Comparison of ENCODE assay signal across 32 cellular contexts in genomic region chr2:23578964-23579671, GRCh38.
DNase-seq lines count a peak whose midpoint lies in the region; ATAC-seq and TF ChIP-seq lines count a peak whose summit lies in the region.
"Had no signal": no experiment of that assay in that cellular context is flagged by ENCODE, and none has a peak within 500 bp of the region (broad histone marks: within the 10 kb centered on the region; RNA-seq: fewer than 3 reads in every experiment).

No MANE protein-coding gene starts in this region.

- TF ChIP-seq CTCF in chondrocyte (IDR thresholded peaks at IDR 0.05) (no peak), foreskin keratinocyte (conservative IDR thresholded peaks at IDR 0.05) (peak; percentile 4)

- H3K36me3 Mint-ChIP-seq in chondrocyte (ENCODE audit: low read depth): peaks cover 2% of the 10 kb centered on the region
- H3K36me3 Mint-ChIP-seq: CD4-positive, alpha-beta memory T cell had no signal

- DNase-seq in NCI-H2171 treated with DMSO at 0.1 percent for 48 hours (lab: John Stamatoyannopoulos, UW): peak; percentile 48
- no peak for DNase-seq in NCI-H2171 (lab: John Stamatoyannopoulos, UW)
- DNase-seq in chondrocyte (ENCODE audit: low spot score): peak; percentile 36
- no peak for DNase-seq in foreskin keratinocyte
- peak; percentile 54 for DNase-seq in superior temporal gyrus (ENCODE audit: extremely low spot score)
- no peak for DNase-seq in activated T-cell treated with anti-CD3 and anti-CD28 coated beads, Interleukin-2, amount 50 U/mL, for 1 hour
- DNase-seq: activated B cell treated with CpG ODN at 0.5 μM for 24 hours; activated CD4-positive, alpha-beta T cell treated with anti-CD3 and anti-CD28 coated beads, Interleukin-2, amount 50 U/mL, for 1 hour; activated gamma-delta T cell treated with Interleukin-2 at 50 U/mL for 16 hours; activated T-cell treated with anti-CD3 and anti-CD28 coated beads, Interleukin-2, amount 50 U/mL, for 4 hours; AML-193; CD4-positive, alpha-beta memory T cell; glutamatergic neuron; GOT3; left lung; mesendoderm; NCI-H146; NCI-H526 treated with DMSO at 0.1 percent for 48 hours; PC-3; right cardiac atrium; stimulated activated CD8-positive, alpha-beta memory T cell treated with anti-CD3 and anti-CD28 coated beads, Interleukin-4, amount 100 ng/mL, for 48 hours had no signal

- no peaks in the 10 kb centered on the region for H3K4me1 ChIP-seq in foreskin keratinocyte
- H3K4me1 ChIP-seq: A549, left lung had no signal

- H3K27ac ChIP-seq in foreskin keratinocyte: no peak overlapping the region
- H3K27ac ChIP-seq: A549, KMS-11, left lung, SK-N-MC, thoracic aorta had no signal

- ATAC-seq in foreskin keratinocyte: no peak
- ATAC-seq in GM19467 (IDR thresholded peaks at IDR 0.05; ENCODE audit: unreplicated experiment): no peak
- ATAC-seq in GM21619 (IDR thresholded peaks at IDR 0.05; ENCODE audit: unreplicated experiment): no peak
- ATAC-seq: A549; activated T-cell treated with anti-CD3 and anti-CD28 coated beads, Interleukin-2, amount 50 U/mL, for 4 hours; left lung; PC-3; right cardiac atrium had no signal

- H3K27me3 Mint-ChIP-seq in chondrocyte (ENCODE audit: low read depth): no peaks in the 10 kb centered on the region
- H3K27me3 Mint-ChIP-seq: activated B cell treated with CpG ODN at 0.5 μM for 24 hours; CD4-positive, alpha-beta memory T cell; stimulated activated naive CD8-positive, alpha-beta T cell treated with anti-CD3 and anti-CD28 coated beads, Interleukin-15, Interleukin-2, amounts not matched to agents 100 ng/mL and 50 ng/mL, for 24 hours had no signal

- peaks cover 5% of the 10 kb centered on the region for H3K4me1 Mint-ChIP-seq in chondrocyte (ENCODE audit: low read depth)
- H3K4me1 Mint-ChIP-seq: activated B cell treated with CpG ODN at 0.5 μM for 24 hours; CD4-positive, alpha-beta memory T cell; central memory CD8-positive, alpha-beta T cell had no signal

- no peaks in the 10 kb centered on the region for H3K9me3 Mint-ChIP-seq in chondrocyte (ENCODE audit: low read depth)
- H3K9me3 Mint-ChIP-seq: activated B cell treated with CpG ODN at 0.5 μM for 24 hours; activated T-cell treated with anti-CD3 and anti-CD28 coated beads, Interleukin-2, amount 50 U/mL, for 4 hours; central memory CD8-positive, alpha-beta T cell; dendritic cell treated with granulocyte-macrophage colony-stimulating factor and Interleukin-4, amounts not matched to agents 40 ng/mL and 50 ng/mL, for 4 days; neural crest cell; stimulated activated naive CD8-positive, alpha-beta T cell treated with anti-CD3 and anti-CD28 coated beads, Interleukin-15, Interleukin-2, amounts not matched to agents 100 ng/mL and 50 ng/mL, for 24 hours; T-helper 1 cell treated with Interleukin-12 subunit alpha and Interleukin-12 subunit beta and Interleukin-4 antibody, amounts not matched to agents 30 μg/mL and 1 μg/mL, for 36 hours had no signal

- no peak overlapping the region for H3K4me3 Mint-ChIP-seq in chondrocyte (ENCODE audit: unreplicated experiment)
- H3K4me3 Mint-ChIP-seq: activated B cell treated with CpG ODN at 0.5 μM for 24 hours; activated T-cell treated with anti-CD3 and anti-CD28 coated beads, Interleukin-2, amount 50 U/mL, for 4 hours; CD4-positive, alpha-beta memory T cell; central memory CD8-positive, alpha-beta T cell; dendritic cell treated with granulocyte-macrophage colony-stimulating factor and Interleukin-4, amounts not matched to agents 40 ng/mL and 50 ng/mL, for 4 days; neural crest cell; stimulated activated naive CD8-positive, alpha-beta T cell treated with anti-CD3 and anti-CD28 coated beads, Interleukin-15, Interleukin-2, amounts not matched to agents 100 ng/mL and 50 ng/mL, for 24 hours; T-helper 1 cell treated with Interleukin-12 subunit alpha and Interleukin-12 subunit beta and Interleukin-4 antibody, amounts not matched to agents 30 μg/mL and 1 μg/mL, for 36 hours had no signal

- no peaks in the 10 kb centered on the region for H3K27me3 ChIP-seq in foreskin keratinocyte
- H3K27me3 ChIP-seq: left lung had no signal

- H3K27ac Mint-ChIP-seq in chondrocyte (ENCODE audit: unreplicated experiment): no peak overlapping the region
- H3K27ac Mint-ChIP-seq: activated B cell treated with CpG ODN at 0.5 μM for 24 hours; CD4-positive, alpha-beta memory T cell; dendritic cell treated with granulocyte-macrophage colony-stimulating factor and Interleukin-4, amounts not matched to agents 40 ng/mL and 50 ng/mL, for 4 days; stimulated activated naive CD8-positive, alpha-beta T cell treated with anti-CD3 and anti-CD28 coated beads, Interleukin-15, Interleukin-2, amounts not matched to agents 100 ng/mL and 50 ng/mL, for 24 hours; T-helper 1 cell treated with Interleukin-12 subunit alpha and Interleukin-12 subunit beta and Interleukin-4 antibody, amounts not matched to agents 30 μg/mL and 1 μg/mL, for 36 hours had no signal

Comparison
In these comparisons a context has a peak if more than half of its experiments do, and no peak if none do; other contexts are left out.
1. DNase-seq: peak in NCI-H2171 treated with DMSO at 0.1 percent for 48 hours (single experiment), chondrocyte (single experiment) and superior temporal gyrus (single experiment); none in NCI-H2171 (single experiment), foreskin keratinocyte (0 of 2) and activated T-cell treated with anti-CD3 and anti-CD28 coated beads, Interleukin-2, amount 50 U/mL, for 1 hour (single experiment).